Comparison of ENCODE assay signal across 1 cellular context in the genomic region with DNA sequence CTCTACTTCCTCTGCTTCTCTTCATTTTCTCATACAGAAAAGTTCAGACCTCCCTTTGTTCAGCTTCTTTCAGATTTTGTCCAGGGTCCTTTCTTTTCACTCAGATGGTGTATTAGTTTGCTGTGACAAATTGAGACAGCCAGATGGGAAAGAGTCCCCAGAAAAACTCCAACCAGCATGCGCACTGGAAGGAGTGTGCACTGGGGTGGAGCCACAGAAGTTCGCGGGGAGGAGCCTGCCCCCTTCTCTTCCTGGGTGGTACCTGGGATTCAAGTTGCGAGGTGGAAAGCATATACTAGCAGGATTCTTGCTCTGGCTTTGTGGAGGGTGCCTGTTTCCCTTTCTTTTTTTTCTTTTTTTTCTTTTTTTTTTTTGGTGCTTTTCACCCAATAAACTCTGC.
TF ChIP-seq lines count a peak whose summit lies in the region.

No MANE protein-coding gene starts in this region.

TF ChIP-seq in IMR-90, 13 proteins besides CTCF, POLR2A, EP300 and RAD21 (continued from another document):
- TF ChIP-seq, protein P1, sequence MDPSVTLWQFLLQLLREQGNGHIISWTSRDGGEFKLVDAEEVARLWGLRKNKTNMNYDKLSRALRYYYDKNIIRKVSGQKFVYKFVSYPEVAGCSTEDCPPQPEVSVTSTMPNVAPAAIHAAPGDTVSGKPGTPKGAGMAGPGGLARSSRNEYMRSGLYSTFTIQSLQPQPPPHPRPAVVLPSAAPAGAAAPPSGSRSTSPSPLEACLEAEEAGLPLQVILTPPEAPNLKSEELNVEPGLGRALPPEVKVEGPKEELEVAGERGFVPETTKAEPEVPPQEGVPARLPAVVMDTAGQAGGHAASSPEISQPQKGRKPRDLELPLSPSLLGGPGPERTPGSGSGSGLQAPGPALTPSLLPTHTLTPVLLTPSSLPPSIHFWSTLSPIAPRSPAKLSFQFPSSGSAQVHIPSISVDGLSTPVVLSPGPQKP (IDR thresholded peaks at IDR 0.05; ENCODE audit: borderline replicate concordance, low read depth, low read length), result no peak
- no peak for TF ChIP-seq MXI1 (IDR thresholded peaks at IDR 0.05; ENCODE audit: borderline replicate concordance, low read depth, low read length)
- no peak for TF ChIP-seq RCOR1 (IDR thresholded peaks at IDR 0.05; ENCODE audit: insufficient replicate concordance, low read length)
- TF ChIP-seq, protein P2, sequence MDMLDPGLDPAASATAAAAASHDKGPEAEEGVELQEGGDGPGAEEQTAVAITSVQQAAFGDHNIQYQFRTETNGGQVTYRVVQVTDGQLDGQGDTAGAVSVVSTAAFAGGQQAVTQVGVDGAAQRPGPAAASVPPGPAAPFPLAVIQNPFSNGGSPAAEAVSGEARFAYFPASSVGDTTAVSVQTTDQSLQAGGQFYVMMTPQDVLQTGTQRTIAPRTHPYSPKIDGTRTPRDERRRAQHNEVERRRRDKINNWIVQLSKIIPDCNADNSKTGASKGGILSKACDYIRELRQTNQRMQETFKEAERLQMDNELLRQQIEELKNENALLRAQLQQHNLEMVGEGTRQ (IDR thresholded peaks at IDR 0.05; ENCODE audit: low read depth, low read length), result no peak
- TF ChIP-seq FOS (IDR thresholded peaks at IDR 0.05; ENCODE audit: low read depth, low read length), result no peak
- no peak for TF ChIP-seq CEBPB (IDR thresholded peaks at IDR 0.05; ENCODE audit: low read depth, low read length)
- TF ChIP-seq MAZ (IDR thresholded peaks at IDR 0.05; ENCODE audit: borderline replicate concordance, low read depth, low read length), result no peak
